Comparison of ENCODE assay signal across 26 cellular contexts in genomic region chr22:27827586-27828213, GRCh38. TPM values are rescaled to one million over a fixed set of nuclear protein-coding genes. Genes with fewer than 3 reads are reported as not detected.
DNase-seq lines count a peak whose midpoint lies in the region; ATAC-seq, FAIRE-seq and TF ChIP-seq lines count a peak whose summit lies in the region.
"Had no signal": no experiment of that assay in that cellular context is flagged by ENCODE, and none has a peak within 500 bp of the region (broad histone marks: within the 10 kb centered on the region; RNA-seq: fewer than 3 reads in every experiment).

No MANE protein-coding gene starts in this region.

- peak; percentile 87 for DNase-seq in coronary artery (ENCODE audit: low spot score)
- DNase-seq in right atrium auricular region (ENCODE audit: low spot score): peak; percentile 80
- no peak for DNase-seq in omental fat pad (ENCODE audit: low spot score)
- no peak for DNase-seq in urothelium cell line (ENCODE audit: low spot score)
- DNase-seq in amygdala (lab: John Stamatoyannopoulos, UW): no peak
- DNase-seq in activated CD8-positive, alpha-beta memory T cell treated with anti-CD3 and anti-CD28 coated beads for 24 hours: no peak
- DNase-seq: activated CD4-positive, alpha-beta memory T cell treated with anti-CD3 and anti-CD28 coated beads for 36 hours; activated CD4-positive, CD25-positive, alpha-beta regulatory T cell treated with anti-CD3 and anti-CD28 coated beads, Interleukin-2, amount 50 U/mL, for 72 hours; activated CD8-positive, alpha-beta memory T cell treated with anti-CD3 and anti-CD28 coated beads, Interleukin-2, amount 50 U/mL, for 48 hours; anterior cingulate cortex; caudate nucleus; Karpas-422; mammary epithelial cell; NCI-H1436; NCI-H2107; NCI-H345; PC-9; stimulated activated CD4-positive, alpha-beta T cell treated with anti-CD3 and anti-CD28 coated beads, Interleukin-4, amount 100 ng/mL, for 24 hours; T-helper 2 cell had no signal

- peak; percentile 79 for FAIRE-seq in urothelium cell line (lab: Jason Lieb, UNC)
- FAIRE-seq: GM12878 had no signal

- H3K27ac ChIP-seq in coronary artery (peak overlapping the region; percentile 79 to 89), right atrium auricular region (peak overlapping the region; percentile 52 to 70)
- H3K27ac ChIP-seq: BLaER1, HL-60, PC-9 had no signal

- H3K4me1 ChIP-seq in right atrium auricular region: no peaks in the 10 kb centered on the region
- H3K4me1 ChIP-seq: BLaER1, HAP-1 had no signal

- no peak for TF ChIP-seq CTCF in coronary artery (IDR thresholded peaks at IDR 0.05)
- TF ChIP-seq CTCF in right atrium auricular region (IDR thresholded peaks at IDR 0.05): no peak
- no peak for TF ChIP-seq CTCF in omental fat pad (IDR thresholded peaks at IDR 0.05)

- H3K9me3 ChIP-seq in right atrium auricular region: no peaks in the 10 kb centered on the region
- H3K9me3 ChIP-seq: BLaER1, HAP-1 had no signal

- no peaks in the 10 kb centered on the region for H3K36me3 ChIP-seq in right atrium auricular region
- H3K36me3 ChIP-seq: HAP-1 had no signal

- peak; percentile 65 for ATAC-seq in omental fat pad (ENCODE audit: low FRiP score)
- no peak for ATAC-seq in GM18858 (IDR thresholded peaks at IDR 0.05; ENCODE audit: unreplicated experiment)
- ATAC-seq: activated T-helper 17 cell treated with anti-CD3 and anti-CD28 coated beads, Interleukin-2, amount 50 U/mL, for 72 hours; GM12878; SK-N-SH treated with all-trans-retinoic acid at 6 μM for 48 hours had no signal

- no peaks in the 10 kb centered on the region for H3K27me3 ChIP-seq in right atrium auricular region
- H3K27me3 ChIP-seq: BLaER1 had no signal

- H3K4me3 ChIP-seq in coronary artery: no peak overlapping the region
- no peak overlapping the region for H3K4me3 ChIP-seq in right atrium auricular region
- H3K4me3 ChIP-seq: BLaER1, GM12878, HAP-1, PC-9 had no signal

RNA-seq across cellular contexts. Expression of gene MN1, which starts 26.1 kb away (rescaled TPM):
- total RNA-seq in right atrium auricular region (10 to 100 TPM; 13.0 to 14.3 TPM), omental fat pad (10 to 100 TPM in 1 of 4 donors, 1 to 10 TPM in 3; 4.8 to 16.5 (median 8.9) TPM)

Comparison
In these comparisons a context has a peak if more than half of its experiments do, and no peak if none do; other contexts are left out.
1. DNase-seq: peak in coronary artery (single experiment) and right atrium auricular region (single experiment); none in omental fat pad (single experiment), urothelium cell line (single experiment), amygdala (0 of 56) and activated CD8-positive, alpha-beta memory T cell treated with anti-CD3 and anti-CD28 coated beads for 24 hours (single experiment).